ENCODE assay signal across 27 cellular contexts in genomic region chr14:61376314-61376713, GRCh38. TPM values are rescaled to one million over a fixed set of nuclear protein-coding genes. Genes with fewer than 3 reads are reported as not detected.
DNase-seq lines count a peak whose midpoint lies in the region; ATAC-seq and TF ChIP-seq lines count a peak whose summit lies in the region.
"Had no signal": no experiment of that assay in that cellular context is flagged by ENCODE, and none has a peak within 500 bp of the region (broad histone marks: within the 10 kb centered on the region; RNA-seq: fewer than 3 reads in every experiment).

No MANE protein-coding gene starts in this region.

- peaks cover 35% of the 10 kb centered on the region for H3K9me3 Mint-ChIP-seq in activated naive CD4-positive, alpha-beta T cell treated with anti-CD3 and anti-CD28 coated beads for 36 hours
- peaks cover 36% of the 10 kb centered on the region for H3K9me3 Mint-ChIP-seq in activated CD8-positive, alpha-beta T cell treated with anti-CD3 and anti-CD28 coated beads for 36 hours
- peaks cover 5% of the 10 kb centered on the region for H3K9me3 Mint-ChIP-seq in activated naive CD8-positive, alpha-beta T cell treated with anti-CD3 and anti-CD28 coated beads, Interleukin-2, amount 50 U/mL, for 24 hours
- peaks cover 22 to 26% of the 10 kb centered on the region in 2 donors for H3K9me3 Mint-ChIP-seq in stimulated activated naive CD8-positive, alpha-beta T cell treated with anti-CD3 and anti-CD28 coated beads, Interleukin-15, amount 100 ng/mL, for 72 hours
- H3K9me3 Mint-ChIP-seq in glutamatergic neuron (ENCODE audit: unreplicated experiment): peaks cover 18% of the 10 kb centered on the region

- no peak for DNase-seq in activated naive CD4-positive, alpha-beta T cell treated with anti-CD3 and anti-CD28 coated beads for 36 hours
- DNase-seq in activated naive CD4-positive, alpha-beta T cell (lab: John Stamatoyannopoulos, UW): no peak
- no peak for DNase-seq in activated CD8-positive, alpha-beta T cell treated with anti-CD3 and anti-CD28 coated beads for 36 hours
- no peak for DNase-seq in activated naive CD8-positive, alpha-beta T cell treated with anti-CD3 and anti-CD28 coated beads, Interleukin-2, amount 50 U/mL, for 24 hours
- no peak for DNase-seq in stimulated activated naive CD8-positive, alpha-beta T cell treated with anti-CD3 and anti-CD28 coated beads, Interleukin-15, amount 100 ng/mL, for 72 hours
- no peak for DNase-seq in glutamatergic neuron
- no peak for DNase-seq in stimulated activated CD4-positive, alpha-beta T cell treated with anti-CD3 and anti-CD28 coated beads, Interleukin-4, amount 100 ng/mL, for 24 hours
- DNase-seq: amniotic stem cell; cerebellar nuclear complex; HCEC 1CT; Kasumi-1; naive B cell; NCI-H1417; NCI-H2029 treated with DMSO at 0.1 percent for 48 hours; NCI-H2227 treated with DMSO at 0.1 percent for 48 hours; NCI-H526; occipital lobe; PC-3; right lobe of liver; SK-N-SH; spleen; stimulated activated CD4-positive, alpha-beta T cell treated with anti-CD3 and anti-CD28 coated beads, Interleukin-2, amount 100 ng/mL, for 24 hours had no signal

- no peaks in the 10 kb centered on the region for H3K27me3 Mint-ChIP-seq in activated naive CD4-positive, alpha-beta T cell treated with anti-CD3 and anti-CD28 coated beads for 36 hours (ENCODE audit: low read depth)
- no peaks in the 10 kb centered on the region for H3K27me3 Mint-ChIP-seq in activated CD8-positive, alpha-beta T cell treated with anti-CD3 and anti-CD28 coated beads for 36 hours
- H3K27me3 Mint-ChIP-seq in activated naive CD8-positive, alpha-beta T cell treated with anti-CD3 and anti-CD28 coated beads, Interleukin-2, amount 50 U/mL, for 24 hours: no peaks in the 10 kb centered on the region
- no peaks in the 10 kb centered on the region for H3K27me3 Mint-ChIP-seq in stimulated activated naive CD8-positive, alpha-beta T cell treated with anti-CD3 and anti-CD28 coated beads, Interleukin-15, amount 100 ng/mL, for 72 hours
- H3K27me3 Mint-ChIP-seq in glutamatergic neuron (ENCODE audit: unreplicated experiment): peaks cover 2% of the 10 kb centered on the region
- H3K27me3 Mint-ChIP-seq: naive B cell had no signal

- intact Hi-C loops in activated naive CD4-positive, alpha-beta T cell treated with anti-CD3 and anti-CD28 coated beads for 36 hours (cut with micrococcal nuclease): no loop called here
- intact Hi-C loops in activated CD8-positive, alpha-beta T cell treated with anti-CD3 and anti-CD28 coated beads for 36 hours (cut with micrococcal nuclease): no loop called here

- no peak for TF ChIP-seq CTCF in activated CD8-positive, alpha-beta T cell treated with anti-CD3 and anti-CD28 coated beads for 36 hours (IDR thresholded peaks at IDR 0.05)
- TF ChIP-seq CTCF in glutamatergic neuron (IDR thresholded peaks at IDR 0.05; ENCODE audit: partially characterized antibody, unreplicated experiment): no peak

- ATAC-seq in activated CD8-positive, alpha-beta T cell treated with anti-CD3 and anti-CD28 coated beads for 36 hours: no peak
- ATAC-seq in activated naive CD8-positive, alpha-beta T cell treated with anti-CD3 and anti-CD28 coated beads, Interleukin-2, amount 50 U/mL, for 24 hours: no peak
- no peak for ATAC-seq in stimulated activated naive CD8-positive, alpha-beta T cell treated with anti-CD3 and anti-CD28 coated beads, Interleukin-15, amount 100 ng/mL, for 72 hours
- ATAC-seq: HepG2, PC-3, right lobe of liver, Right ventricle myocardium inferior had no signal

- peaks cover 61% of the 10 kb centered on the region for H3K36me3 Mint-ChIP-seq in activated naive CD4-positive, alpha-beta T cell treated with anti-CD3 and anti-CD28 coated beads for 36 hours (ENCODE audit: low read depth)
- H3K36me3 Mint-ChIP-seq in activated CD8-positive, alpha-beta T cell treated with anti-CD3 and anti-CD28 coated beads for 36 hours (ENCODE audit: low read depth): peaks cover 92% of the 10 kb centered on the region
- peaks cover 81% of the 10 kb centered on the region for H3K36me3 Mint-ChIP-seq in activated naive CD8-positive, alpha-beta T cell treated with anti-CD3 and anti-CD28 coated beads, Interleukin-2, amount 50 U/mL, for 24 hours (ENCODE audit: low read depth)
- H3K36me3 Mint-ChIP-seq in glutamatergic neuron (ENCODE audit: unreplicated experiment): peaks cover 44% of the 10 kb centered on the region
- H3K36me3 Mint-ChIP-seq: brain had no signal

- no peak overlapping the region for H3K4me3 Mint-ChIP-seq in activated naive CD4-positive, alpha-beta T cell treated with anti-CD3 and anti-CD28 coated beads for 36 hours
- no peak overlapping the region for H3K4me3 Mint-ChIP-seq in activated CD8-positive, alpha-beta T cell treated with anti-CD3 and anti-CD28 coated beads for 36 hours
- peak overlapping the region; percentile 28 for H3K4me3 Mint-ChIP-seq in activated naive CD8-positive, alpha-beta T cell treated with anti-CD3 and anti-CD28 coated beads, Interleukin-2, amount 50 U/mL, for 24 hours
- H3K4me3 Mint-ChIP-seq in stimulated activated naive CD8-positive, alpha-beta T cell treated with anti-CD3 and anti-CD28 coated beads, Interleukin-15, amount 100 ng/mL, for 72 hours: peak overlapping the region in 1 of 2 donors; percentile 9
- H3K4me3 Mint-ChIP-seq in glutamatergic neuron (ENCODE audit: unreplicated experiment): no peak overlapping the region
- H3K4me3 Mint-ChIP-seq: brain; mesothelial cell of epicardium; naive B cell; T-helper 1 cell treated with Interleukin-12 subunit alpha and Interleukin-12 subunit beta and Interleukin-4 antibody, amounts not matched to agents 30 μg/mL and 1 μg/mL, for 36 hours had no signal

- peak overlapping the region; percentile 57 for H3K27ac Mint-ChIP-seq in activated naive CD4-positive, alpha-beta T cell treated with anti-CD3 and anti-CD28 coated beads for 36 hours
- H3K27ac Mint-ChIP-seq in activated CD8-positive, alpha-beta T cell treated with anti-CD3 and anti-CD28 coated beads for 36 hours: peak overlapping the region; percentile 83
- H3K27ac Mint-ChIP-seq in activated naive CD8-positive, alpha-beta T cell treated with anti-CD3 and anti-CD28 coated beads, Interleukin-2, amount 50 U/mL, for 24 hours: peak overlapping the region; percentile 80
- peak overlapping the region; percentile 34 to 50 for H3K27ac Mint-ChIP-seq in stimulated activated naive CD8-positive, alpha-beta T cell treated with anti-CD3 and anti-CD28 coated beads, Interleukin-15, amount 100 ng/mL, for 72 hours
- no peak overlapping the region for H3K27ac Mint-ChIP-seq in glutamatergic neuron (ENCODE audit: unreplicated experiment)
- H3K27ac Mint-ChIP-seq: brain; mesothelial cell of epicardium; naive B cell; T-helper 1 cell treated with Interleukin-12 subunit alpha and Interleukin-12 subunit beta and Interleukin-4 antibody, amounts not matched to agents 30 μg/mL and 1 μg/mL, for 36 hours had no signal

- CTCF ChIA-PET in activated naive CD4-positive, alpha-beta T cell treated with anti-CD3 and anti-CD28 coated beads for 36 hours (lab: Charles Lee): interaction anchor here (0.9 to 3.7 kb wide), 5 partner anchors 10 to 66 kb away, joined by 3 to 16 read pairs (median 3); no protein-coding TSS in a partner anchor
- CTCF ChIA-PET in activated CD8-positive, alpha-beta T cell treated with anti-CD3 and anti-CD28 coated beads for 36 hours (lab: Charles Lee): interaction anchor here (0.8 to 2.8 kb wide), 7 partner anchors 10 to 76 kb away, joined by 3 to 10 read pairs (median 3); no protein-coding TSS in a partner anchor

- POLR2A ChIA-PET in activated CD8-positive, alpha-beta T cell treated with anti-CD3 and anti-CD28 coated beads for 36 hours (lab: Charles Lee): interaction anchor here (0.8 to 5.9 kb wide), 7 partner anchors 11 to 57 kb away, joined by 3 to 39 read pairs (median 4); no protein-coding TSS in a partner anchor

- H3K4me1 Mint-ChIP-seq in activated naive CD4-positive, alpha-beta T cell treated with anti-CD3 and anti-CD28 coated beads for 36 hours (ENCODE audit: low read depth): peaks cover 59% of the 10 kb centered on the region
- H3K4me1 Mint-ChIP-seq in activated CD8-positive, alpha-beta T cell treated with anti-CD3 and anti-CD28 coated beads for 36 hours (ENCODE audit: low read depth): peaks cover 91% of the 10 kb centered on the region
- H3K4me1 Mint-ChIP-seq in activated naive CD8-positive, alpha-beta T cell treated with anti-CD3 and anti-CD28 coated beads, Interleukin-2, amount 50 U/mL, for 24 hours: peaks cover 84% of the 10 kb centered on the region
- H3K4me1 Mint-ChIP-seq in stimulated activated naive CD8-positive, alpha-beta T cell treated with anti-CD3 and anti-CD28 coated beads, Interleukin-15, amount 100 ng/mL, for 72 hours: no peaks in the 10 kb centered on the region
- peaks cover 3% of the 10 kb centered on the region for H3K4me1 Mint-ChIP-seq in glutamatergic neuron (ENCODE audit: low read depth, unreplicated experiment)
- H3K4me1 Mint-ChIP-seq: brain, mesothelial cell of epicardium had no signal

RNA-seq across cellular contexts. Expression of gene PRKCH, which starts 54.9 kb away (rescaled TPM):
- total RNA-seq in activated naive CD4-positive, alpha-beta T cell treated with anti-CD3 and anti-CD28 coated beads for 36 hours: 100 to 1,000 TPM; 149 to 158 TPM
- total RNA-seq in activated CD8-positive, alpha-beta T cell treated with anti-CD3 and anti-CD28 coated beads for 36 hours: 100 to 1,000 TPM; 193 to 194 TPM
- 0.54 TPM for total RNA-seq in glutamatergic neuron (ENCODE audit: unreplicated experiment)

Comparison
In these comparisons a context has a peak if more than half of its experiments do, and no peak if none do; other contexts are left out.
1. RNA of gene PRKCH, which starts 54.9 kb away (total RNA-seq): 193 to 194 TPM in activated CD8-positive, alpha-beta T cell treated with anti-CD3 and anti-CD28 coated beads for 36 hours and 149 to 158 TPM in activated naive CD4-positive, alpha-beta T cell treated with anti-CD3 and anti-CD28 coated beads for 36 hours; 0.54 TPM in glutamatergic neuron (single experiment); every median in the first group is over 10 times any median in the second.